9 cellular contexts compared by ENCODE assay signal in the genomic region with DNA sequence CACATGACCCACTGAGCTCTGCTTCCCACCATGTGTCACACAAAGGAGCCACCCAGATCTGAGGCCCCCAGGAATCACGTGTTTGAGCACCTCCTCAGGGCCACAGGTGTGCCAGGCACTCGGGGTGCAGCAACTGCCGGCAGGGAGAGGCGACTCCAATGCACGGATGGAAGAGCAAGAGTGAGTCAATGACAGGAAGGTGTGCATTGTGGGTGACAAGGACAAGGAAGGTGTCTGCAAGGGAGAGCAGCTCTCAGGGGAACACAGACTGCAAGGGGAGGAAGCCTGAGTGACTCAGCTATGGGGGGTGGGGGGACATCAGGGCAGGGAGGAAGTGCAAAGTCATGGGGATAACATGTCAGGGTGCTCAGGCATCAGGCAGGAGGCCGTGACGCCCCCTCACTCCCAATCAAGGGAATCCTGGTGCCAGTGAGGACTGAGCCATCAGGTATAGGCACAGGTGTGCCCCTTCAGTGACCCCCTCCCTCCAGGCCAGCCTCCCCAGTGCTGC.
A peak's percentile ranks its signal among the peaks of the same experiment; 100 is the strongest.
DNase-seq lines count a peak whose midpoint lies in the region; ATAC-seq, FAIRE-seq and TF ChIP-seq lines count a peak whose summit lies in the region.
"Had no signal": no experiment of that assay in that cellular context is flagged by ENCODE, and none has a peak within 500 bp of the region (broad histone marks: within the 10 kb centered on the region; RNA-seq: fewer than 3 reads in every experiment).

No MANE protein-coding gene starts in this region.

- TF ChIP-seq CTCF in endothelial cell (IDR thresholded peaks at IDR 0.05; ENCODE audit: unreplicated experiment), result no peak

- peaks cover 14% of the 10 kb centered on the region for H3K4me1 ChIP-seq in ACC112 (ENCODE audit: control insufficient read depth, insufficient read depth, low read length, unreplicated experiment)

- intact Hi-C loops in activated CD4-positive, alpha-beta T cell treated with anti-CD3 and anti-CD28 coated beads, Interleukin-2, amount 10 ng/mL, durations not matched to agents 24 days and 14 days (cut with micrococcal nuclease), result no loop called here

- ATAC-seq in HG02870 (IDR thresholded peaks at IDR 0.05; ENCODE audit: unreplicated experiment), result no peak

- H3K27ac ChIP-seq in ACC112 (ENCODE audit: low read depth, low read length), result peak overlapping the region; percentile 25; the same call in 1 of the 2 replicates

- H2AFZ ChIP-seq in ACC112 (ENCODE audit: low read length, unreplicated experiment), result no peak overlapping the region

- no peaks in the 10 kb centered on the region for H3K79me2 ChIP-seq in ACC112 (ENCODE audit: control insufficient read depth, insufficient read depth, low read length, unreplicated experiment)

- no peak overlapping the region for H3K4me3 ChIP-seq in ACC112 (ENCODE audit: low read depth, low read length)

- H3K27me3 ChIP-seq in ACC112 (ENCODE audit: insufficient read depth, low read length), result peaks cover 22% of the 10 kb centered on the region

- H3K36me3 ChIP-seq in ACC112 (ENCODE audit: insufficient read depth, low read length), result no peaks in the 10 kb centered on the region

- DNase-seq in H4 (ENCODE audit: low spot score), result peak; percentile 30
- DNase-seq in activated CD4-positive, alpha-beta T cell treated with anti-CD3 and anti-CD28 coated beads, Interleukin-2, amount 10 ng/mL, durations not matched to agents 24 days and 14 days, result no peak
- no peak for DNase-seq in immature natural killer cell
- DNase-seq in T1000 (lab: John Stamatoyannopoulos, UW), result no peak
- DNase-seq in endothelial cell (ENCODE audit: low spot score), result no peak
- no peak for DNase-seq in frontal cortex (ENCODE audit: low spot score in 2 of 2)
- DNase-seq: NCI-H2029 had no signal

- H3K4me3 Mint-ChIP-seq in activated CD4-positive, alpha-beta T cell treated with anti-CD3 and anti-CD28 coated beads, Interleukin-2, amount 10 ng/mL, durations not matched to agents 24 days and 14 days, result no peak overlapping the region
- H3K4me3 Mint-ChIP-seq in immature natural killer cell (no peak overlapping the region), endothelial cell (ENCODE audit: unreplicated experiment) (no peak overlapping the region)

- no peaks in the 10 kb centered on the region for H3K27me3 Mint-ChIP-seq in activated CD4-positive, alpha-beta T cell treated with anti-CD3 and anti-CD28 coated beads, Interleukin-2, amount 10 ng/mL, durations not matched to agents 24 days and 14 days
- H3K27me3 Mint-ChIP-seq in immature natural killer cell (ENCODE audit: low read depth in 3 of 3), result peaks cover 0 to 7% (median 1%) of the 10 kb centered on the region in 3 donors
- H3K27me3 Mint-ChIP-seq in endothelial cell (ENCODE audit: unreplicated experiment), result peaks cover 8% of the 10 kb centered on the region

- no peaks in the 10 kb centered on the region for H3K9me3 Mint-ChIP-seq in activated CD4-positive, alpha-beta T cell treated with anti-CD3 and anti-CD28 coated beads, Interleukin-2, amount 10 ng/mL, durations not matched to agents 24 days and 14 days
- H3K9me3 Mint-ChIP-seq in immature natural killer cell (no peaks in the 10 kb centered on the region), endothelial cell (ENCODE audit: unreplicated experiment) (no peaks in the 10 kb centered on the region)

- no peak for FAIRE-seq in frontal cortex (lab: Jason Lieb, UNC)

- H3K27ac Mint-ChIP-seq in activated CD4-positive, alpha-beta T cell treated with anti-CD3 and anti-CD28 coated beads, Interleukin-2, amount 10 ng/mL, durations not matched to agents 24 days and 14 days, result peak overlapping the region; percentile 32
- peak overlapping the region in 5 of 6 donors; percentile 19 to 76 (median 53) for H3K27ac Mint-ChIP-seq in immature natural killer cell
- H3K27ac Mint-ChIP-seq in endothelial cell (ENCODE audit: unreplicated experiment), result no peak overlapping the region

- peaks cover 74% of the 10 kb centered on the region for H3K36me3 Mint-ChIP-seq in activated CD4-positive, alpha-beta T cell treated with anti-CD3 and anti-CD28 coated beads, Interleukin-2, amount 10 ng/mL, durations not matched to agents 24 days and 14 days (ENCODE audit: low read depth)
- H3K36me3 Mint-ChIP-seq in immature natural killer cell, result peaks cover 13 to 58% (median 30%) of the 10 kb centered on the region in 3 donors
- H3K36me3 Mint-ChIP-seq in endothelial cell (ENCODE audit: low read depth, unreplicated experiment), result no peaks in the 10 kb centered on the region

- H3K4me1 Mint-ChIP-seq in activated CD4-positive, alpha-beta T cell treated with anti-CD3 and anti-CD28 coated beads, Interleukin-2, amount 10 ng/mL, durations not matched to agents 24 days and 14 days, result peaks cover 38% of the 10 kb centered on the region
- H3K4me1 Mint-ChIP-seq in immature natural killer cell (peaks cover 9 to 20% of the 10 kb centered on the region in 2 donors), endothelial cell (ENCODE audit: unreplicated experiment) (peaks cover 29% of the 10 kb centered on the region)
